8 cellular contexts compared by ENCODE assay signal in the genomic region with DNA sequence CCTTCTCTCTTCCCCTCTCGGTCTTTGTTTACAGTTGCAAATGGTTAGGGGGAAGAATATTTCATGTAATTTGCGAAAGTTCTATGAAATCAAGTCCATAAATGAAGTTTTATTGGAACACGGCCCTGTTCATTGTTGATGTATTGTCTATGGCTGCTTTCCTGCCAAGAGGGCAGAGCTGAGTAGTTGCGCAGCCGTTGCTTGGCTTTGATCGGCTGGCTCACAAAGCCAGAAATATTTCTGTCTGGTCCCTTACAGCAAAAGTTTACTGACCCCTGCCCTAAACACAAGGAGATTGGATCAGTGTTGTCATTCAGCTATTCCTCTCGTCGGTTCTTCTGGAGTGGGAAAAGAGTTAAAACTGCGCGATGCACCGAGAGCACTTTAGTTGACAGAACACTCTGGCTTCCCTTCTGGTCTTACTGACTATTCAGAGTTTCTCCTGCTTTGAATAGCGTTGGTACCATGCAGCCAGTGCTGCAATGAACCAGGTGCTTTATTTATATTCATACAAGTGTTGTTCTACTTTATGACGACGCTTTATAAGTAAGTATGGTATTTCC. TPM values are rescaled to one million over a fixed set of nuclear protein-coding genes. Genes with fewer than 3 reads are reported as not detected.
DNase-seq lines count a peak whose midpoint lies in the region; ATAC-seq and TF ChIP-seq lines count a peak whose summit lies in the region.

No MANE protein-coding gene starts in this region.

- H3K36me3 ChIP-seq in SJCRH30 (no peaks in the 10 kb centered on the region), lung (ENCODE audit: control insufficient read depth in 2 of 2, insufficient read depth in 2 of 2, low read length in 2 of 2) (no peaks in the 10 kb centered on the region), testis (ENCODE audit: low read depth, missing control alignments) (no peaks in the 10 kb centered on the region)

- H3K4me1 ChIP-seq in SJCRH30, result peaks cover 20% of the 10 kb centered on the region
- peaks cover 2 to 10% of the 10 kb centered on the region in 2 donors for H3K4me1 ChIP-seq in lung (ENCODE audit: control insufficient read depth in 2 of 2, insufficient read depth in 2 of 2, low read length in 2 of 2)
- H3K4me1 ChIP-seq in testis, result peaks cover 36% of the 10 kb centered on the region

- 2 to 5% methylated on average over 14 of the region's 14 CpGs for WGBS in lung, 2 donors
- WGBS in testis, 2 donors, result 1 to 2% methylated on average over 14 of the region's 14 CpGs

- H3K4me3 Mint-ChIP-seq in Calu3 (ENCODE audit: low read depth, unreplicated experiment), result peak overlapping the region; percentile 91

- no peaks in the 10 kb centered on the region for H3K9me3 Mint-ChIP-seq in Calu3 (ENCODE audit: low read depth, unreplicated experiment)

- H3K4me3 ChIP-seq in SJCRH30 (peak overlapping the region; percentile 96), lung (peak overlapping the region; percentile 92), testis (peak overlapping the region; percentile 90 to 98)

- no TSS peak for BruUV-seq in Calu3 (replicated peaks; lab: Mats Ljungman, UMichigan)

- CTCF ChIA-PET in Calu3 (lab: Charles Lee), result interaction anchor here (0.9 kb wide), 1 partner anchor 857 kb away, joined by 3 read pairs; no protein-coding TSS in a partner anchor

- ATAC-seq in GM19324 (IDR thresholded peaks at IDR 0.05; ENCODE audit: low FRiP score, unreplicated experiment) (peak; percentile 17), HG03378 (IDR thresholded peaks at IDR 0.05; ENCODE audit: unreplicated experiment) (peak; percentile 12), lung (ENCODE audit: insufficient read depth, low FRiP score) (peak; percentile 13)

- peak overlapping the region; percentile 83 for H3K27ac Mint-ChIP-seq in Calu3 (ENCODE audit: unreplicated experiment)

- peaks cover 28% of the 10 kb centered on the region for H3K4me1 Mint-ChIP-seq in Calu3 (ENCODE audit: low read depth, unreplicated experiment)

- H3K27me3 Mint-ChIP-seq in Calu3 (ENCODE audit: unreplicated experiment), result no peaks in the 10 kb centered on the region

- no peaks in the 10 kb centered on the region for H3K27me3 ChIP-seq in SJCRH30
- no peaks in the 10 kb centered on the region for H3K27me3 ChIP-seq in lung (ENCODE audit: control insufficient read depth, insufficient read depth)
- no peaks in the 10 kb centered on the region for H3K27me3 ChIP-seq in testis

- TF ChIP-seq POLR2A in testis (IDR thresholded peaks at IDR 0.05), result no peak

- peak overlapping the region; percentile 66 for H3K27ac ChIP-seq in SJCRH30
- H3K27ac ChIP-seq in lung (ENCODE audit: low read depth in 1 of 2, low read length in 1 of 2), result peak overlapping the region; percentile 94 to 97
- peak overlapping the region; percentile 93 to 97 for H3K27ac ChIP-seq in testis

- TF ChIP-seq CTCF in Calu3 (IDR thresholded peaks at IDR 0.05; ENCODE audit: unreplicated experiment) (no peak), lung (IDR thresholded peaks at IDR 0.05; ENCODE audit: control extremely low read depth, extremely low read depth) (no peak), testis (IDR thresholded peaks at IDR 0.05) (no peak)

- intact Hi-C loops in Calu3 (cut with micrococcal nuclease; ENCODE audit: unreplicated experiment), result no loop called here
- intact Hi-C loops in testis (cut with DNase I; ENCODE audit: low total_unique reads), result no loop called here

- DNase-seq in Calu3 (no peak), SJCRH30 (no peak), dermis microvascular lymphatic vessel endothelial cell (ENCODE audit: low read depth in 2 of 2) (peak; percentile 24 to 60), lung (ENCODE audit: low spot score) (no peak), testis (peak; percentile 44), ecto neural progenitor cell (ENCODE audit: low spot score) (no peak)

- H3K9me3 ChIP-seq in SJCRH30 (replicated peaks) (no peaks in the 10 kb centered on the region), lung (ENCODE audit: control insufficient read depth in 2 of 2, insufficient read depth in 1 of 2, low read length in 1 of 2) (no peaks in the 10 kb centered on the region), testis (no peaks in the 10 kb centered on the region)

- peaks cover 21% of the 10 kb centered on the region for H3K36me3 Mint-ChIP-seq in Calu3 (ENCODE audit: insufficient read depth, unreplicated experiment)

RNA-seq across cellular contexts. Expression of gene ZBTB40, which starts 0.8 kb away (rescaled TPM):
- total RNA-seq in Calu3 (2022) (17.8 and 18.7 TPM in 2 replicates), dermis microvascular lymphatic vessel endothelial cell (8.1 and 10.1 TPM in 2 replicates), lung (10 to 100 TPM; 16.6 to 19.3 TPM), testis (10 to 100 TPM; 28.1 to 28.6 TPM)
- 19.0 and 20.6 TPM in 2 replicates for total RNA-seq in SJCRH30 (2014; rRNA removed; shearing (Covaris generic))
- polyA plus RNA-seq in lung (1 to 10 TPM; 6.6 to 7.4 TPM), testis (ENCODE audit: insufficient read depth, low read depth, low replicate concordance) (15.6 TPM)

Comparison
In these comparisons a context has a peak if more than half of its experiments do, and no peak if none do; other contexts are left out.
1. DNase-seq: peak in dermis microvascular lymphatic vessel endothelial cell (2 of 2) and testis (single experiment); none in Calu3 (single experiment), SJCRH30 (0 of 2), lung (single experiment) and ecto neural progenitor cell (single experiment).
2. Peak in every context shown above with its lines, with median percentiles within 50 percentile points of each other: ATAC-seq, H3K27ac ChIP-seq and H3K4me3 ChIP-seq.